Comparison of ENCODE assay signal across 8 cellular contexts in genomic region chr12:132904718-132905328, GRCh38. TPM values are rescaled to one million over a fixed set of nuclear protein-coding genes. Genes with fewer than 3 reads are reported as not detected.
A peak's percentile ranks its signal among the peaks of the same experiment; 100 is the strongest.
DNase-seq lines count a peak whose midpoint lies in the region; TF ChIP-seq lines count a peak whose summit lies in the region.

No MANE protein-coding gene starts in this region.

- no peak overlapping the region for H3K4me3 ChIP-seq in BE2C (ENCODE audit: low read depth, low read length)
- H3K4me3 ChIP-seq in right atrium auricular region: no peak overlapping the region
- peak overlapping the region; percentile 15 for H3K4me3 ChIP-seq in skeletal muscle cell (ENCODE audit: low read depth, low read length)

- no peaks in the 10 kb centered on the region for H3K27me3 ChIP-seq in BE2C
- H3K27me3 ChIP-seq in right atrium auricular region: peaks cover 0 to 3% of the 10 kb centered on the region in 2 donors

- no peaks in the 10 kb centered on the region for H3K9me3 Mint-ChIP-seq in activated naive CD8-positive, alpha-beta T cell (ENCODE audit: low read depth)

- peaks cover 13% of the 10 kb centered on the region for H3K4me1 Mint-ChIP-seq in activated naive CD8-positive, alpha-beta T cell (ENCODE audit: low read depth)

- TF ChIP-seq CTCF in BE2C (IDR thresholded peaks at IDR 0.05; ENCODE audit: low read depth, low read length) (peak; percentile 65), RWPE1 (conservative IDR thresholded peaks at IDR 0.05; ENCODE audit: low read depth) (0 out of 2 replicates have a peak, but pooled peaks have one; percentile 10), right atrium auricular region (IDR thresholded peaks at IDR 0.05) (peak; percentile 72 to 89)

- H3K4me1 ChIP-seq in BE2C (no peaks in the 10 kb centered on the region), right atrium auricular region (peaks cover 0 to 17% of the 10 kb centered on the region in 2 donors)

- no peaks in the 10 kb centered on the region for H3K27me3 Mint-ChIP-seq in activated naive CD8-positive, alpha-beta T cell

- peak; percentile 79 for DNase-seq in BE2C
- peak; percentile 19 for DNase-seq in RWPE1 (ENCODE audit: low spot score)
- peak; percentile 82 for DNase-seq in right atrium auricular region (ENCODE audit: low spot score)
- DNase-seq in skeletal muscle cell (ENCODE audit: low read depth): no peak
- no peak for DNase-seq in H4 (ENCODE audit: low spot score)
- DNase-seq in cortex of kidney (lab: John Stamatoyannopoulos, UW): no peak
- no peak for DNase-seq in NCI-H1105 (lab: John Stamatoyannopoulos, UW)

- CTCF ChIA-PET in RWPE1 (lab: Yijun Ruan, JAX): interaction anchor here (0.5 to 0.7 kb wide), 3 partner anchors 29 to 82 kb away, joined by 3 read pairs; no protein-coding TSS in a partner anchor

- POLR2A ChIA-PET in RWPE1 (lab: Yijun Ruan, JAX; ENCODE audit: low non-redundant PET): no interaction called here

- H3K36me3 ChIP-seq in BE2C (no peaks in the 10 kb centered on the region), right atrium auricular region (no peaks in the 10 kb centered on the region)

- H3K27ac Mint-ChIP-seq in activated naive CD8-positive, alpha-beta T cell: no peak overlapping the region

- H3K9me3 ChIP-seq in BE2C (peaks cover 4% of the 10 kb centered on the region; the same call in 1 of the 2 replicates), right atrium auricular region (no peaks in the 10 kb centered on the region)

- H3K27ac ChIP-seq in RWPE1: no peak overlapping the region
- no peak overlapping the region for H3K27ac ChIP-seq in right atrium auricular region

- H3K36me3 Mint-ChIP-seq in activated naive CD8-positive, alpha-beta T cell: no peaks in the 10 kb centered on the region

- peak overlapping the region; percentile 60 for H3K4me3 Mint-ChIP-seq in activated naive CD8-positive, alpha-beta T cell

RNA-seq across cellular contexts. Expression of gene CHFR, which starts 17.4 kb away (rescaled TPM):
- polyA plus RNA-seq in BE2C (2012; ENCODE audit: insufficient read depth, insufficient read length, low read depth): 67.5 TPM
- total RNA-seq in right atrium auricular region: 10 to 100 TPM; 13.6 to 13.8 TPM
- 6.4 and 11.9 TPM in 2 replicates for total RNA-seq in H4 (2014; rRNA removed; shearing (Covaris generic))

RNA-seq across cellular contexts. Expression of gene ZNF605, which starts 51.3 kb away (rescaled TPM):
- polyA plus RNA-seq in BE2C (2012; ENCODE audit: insufficient read depth, insufficient read length, low read depth): 8.7 TPM
- 10 to 100 TPM in 1 of 2 donors, 1 to 10 TPM in 1; 3.3 to 11.7 TPM for total RNA-seq in right atrium auricular region
- total RNA-seq in H4 (2014; rRNA removed; shearing (Covaris generic)): 1.3 and 4.2 TPM in 2 replicates

Comparison
In these comparisons a context has a peak if more than half of its experiments do, and no peak if none do; other contexts are left out.
1. DNase-seq: peak in BE2C (single experiment), RWPE1 (single experiment) and right atrium auricular region (single experiment); none in skeletal muscle cell (single experiment), H4 (single experiment), cortex of kidney (single experiment) and NCI-H1105 (single experiment).
2. CTCF ChIP-seq: peak in every context shown above with its lines; median percentile 80 in right atrium auricular region; 65 in BE2C; 10 in RWPE1.